ENCODE assay signal across 9 cellular contexts in genomic region chr21:45406801-45407628, GRCh38. TPM values are rescaled to one million over a fixed set of nuclear protein-coding genes. Genes with fewer than 3 reads are reported as not detected.
DNase-seq lines count a peak whose midpoint lies in the region; ATAC-seq, FAIRE-seq and TF ChIP-seq lines count a peak whose summit lies in the region.
"Had no signal": no experiment of that assay in that cellular context is flagged by ENCODE, and none has a peak within 500 bp of the region (broad histone marks: within the 10 kb centered on the region; RNA-seq: fewer than 3 reads in every experiment).

No MANE protein-coding gene starts in this region.

- peaks cover 59% of the 10 kb centered on the region for H3K79me2 ChIP-seq in HepG2 (ENCODE audit: insufficient read depth, low read length)

- no peak overlapping the region for H2AFZ ChIP-seq in HepG2 (ENCODE audit: low read length)

- 35% methylated on average over 16 of the region's 17 CpGs for WGBS in HepG2 (ENCODE audit: low lambda C conversion rate)

- no peak for TF ChIP-seq EP300 in HepG2 (IDR thresholded peaks at IDR 0.05; ENCODE audit: low read depth in 2 of 2, low read length in 2 of 2)
- TF ChIP-seq EP300 in HepG2 (CRISPR knock-in tag; IDR thresholded peaks at IDR 0.05; ENCODE audit: borderline replicate concordance): no peak

- DNase-seq in activated CD4-positive, alpha-beta T cell treated with anti-CD3 and anti-CD28 coated beads, Interleukin-2, amount 10 ng/mL, durations not matched to agents 7 days and 5 days: no peak
- no peak for DNase-seq in activated CD4-positive, alpha-beta T cell treated with anti-CD3 and anti-CD28 coated beads, Interleukin-2, amount 50 U/mL, for 1 hour
- DNase-seq in HepG2 (ENCODE audit: low spot score) (peak; percentile 51), tibial artery (peak in 1 of 2 donors; percentile 72), NCI-H146 treated with DMSO at 0.1 percent for 48 hours (lab: John Stamatoyannopoulos, UW; ENCODE audit: unreplicated experiment) (no peak), GM19240 (ENCODE audit: insufficient read length, low spot score) (no peak), NCI-H1436 treated with DMSO at 0.1 percent for 48 hours (lab: John Stamatoyannopoulos, UW) (no peak)
- DNase-seq: Kasumi-1 had no signal

- no peak for TF ChIP-seq RAD21 in HepG2 (CRISPR knock-in tag; IDR thresholded peaks at IDR 0.05)

- H3K9me3 ChIP-seq in HepG2 (ENCODE audit: low read length): no peaks in the 10 kb centered on the region
- H3K9me3 ChIP-seq in tibial artery: no peaks in the 10 kb centered on the region

- H3K9me3 Mint-ChIP-seq in activated CD4-positive, alpha-beta T cell treated with anti-CD3 and anti-CD28 coated beads, Interleukin-2, amount 10 ng/mL, durations not matched to agents 7 days and 5 days: no peaks in the 10 kb centered on the region

- POLR2A ChIA-PET in activated CD4-positive, alpha-beta T cell treated with anti-CD3 and anti-CD28 coated beads, Interleukin-2, amount 10 ng/mL, durations not matched to agents 7 days and 5 days (lab: Charles Lee): no interaction called here
- POLR2A ChIA-PET in HepG2 (lab: Yijun Ruan, JAX): interaction anchor here (0.9 to 8.9 kb wide), 7 partner anchors 17 to 98 kb away, joined by 4 to 210 read pairs (median 6); no protein-coding TSS in a partner anchor

- no peak; a peak in 1 of 4 replicates for TF ChIP-seq POLR2A in HepG2 (IDR thresholded peaks at IDR 0.05; ENCODE audit: insufficient read depth in 1 of 2, low read depth in 2 of 2, low read length in 2 of 2)

- H3K4me3 ChIP-seq in HepG2 (replicated peaks in 1 of 3; ENCODE audit: insufficient read depth in 1 of 3, low read depth in 2 of 3, low read length in 3 of 3) (peak overlapping the region; percentile 78 to 79 (median 79)), tibial artery (peak overlapping the region; percentile 74 to 79)

- peak overlapping the region; percentile 11 for H3K4me3 Mint-ChIP-seq in activated CD4-positive, alpha-beta T cell treated with anti-CD3 and anti-CD28 coated beads, Interleukin-2, amount 10 ng/mL, durations not matched to agents 7 days and 5 days

- H3K4me1 ChIP-seq in HepG2 (ENCODE audit: insufficient read depth, low read length) (peaks cover 66% of the 10 kb centered on the region), tibial artery (peaks cover 0 to 70% (median 61%) of the 10 kb centered on the region in 4 donors)

- peaks cover 38% of the 10 kb centered on the region for H3K27me3 Mint-ChIP-seq in activated CD4-positive, alpha-beta T cell treated with anti-CD3 and anti-CD28 coated beads, Interleukin-2, amount 10 ng/mL, durations not matched to agents 7 days and 5 days

- intact Hi-C loops in HepG2 (cut with micrococcal nuclease; ENCODE audit: unreplicated experiment): loop anchor here (2.0 to 10.0 kb wide), 3 partner anchors 26 to 112 kb away; no protein-coding TSS in a partner anchor
- intact Hi-C loops in tibial artery (cut with DNase I; ENCODE audit: low total_unique reads): loop anchor here (10.0 kb wide), 1 partner anchor 112 kb away; no protein-coding TSS in a partner anchor

- peaks cover 21% of the 10 kb centered on the region for H4K20me1 ChIP-seq in HepG2 (ENCODE audit: insufficient read depth, low read length)

- peaks cover 1% of the 10 kb centered on the region for H3K36me3 Mint-ChIP-seq in activated CD4-positive, alpha-beta T cell treated with anti-CD3 and anti-CD28 coated beads, Interleukin-2, amount 10 ng/mL, durations not matched to agents 7 days and 5 days (ENCODE audit: low read depth)

- in situ Hi-C loops in HepG2 (cut with HindIII; ENCODE audit: extremely low pct_ligation_motif_present, low pct_unique_long_range_greater_than_20kb): no loop called here

- H3K4me2 ChIP-seq in HepG2 (ENCODE audit: low read depth, low read length): peak overlapping the region; percentile 86

- no peak for ATAC-seq in HepG2

- H3K27ac Mint-ChIP-seq in activated CD4-positive, alpha-beta T cell treated with anti-CD3 and anti-CD28 coated beads, Interleukin-2, amount 10 ng/mL, durations not matched to agents 7 days and 5 days: peak overlapping the region; percentile 38

- peak overlapping the region; percentile 88 for H3K9ac ChIP-seq in HepG2 (ENCODE audit: insufficient read depth, low read depth, low read length)

- TF ChIP-seq CTCF in HepG2 (CRISPR knock-in tag; IDR thresholded peaks at IDR 0.05) (peak; percentile 30; the same call in 1 of the 2 replicates), tibial artery (IDR thresholded peaks at IDR 0.05) (no peak)

- FAIRE-seq in HepG2 (lab: Jason Lieb, UNC): peak; percentile 49

- BruUV-seq in HepG2 (replicated peaks; lab: Mats Ljungman, UMichigan): TSS peak; percentile 65

- no peaks in the 10 kb centered on the region; a peak in 1 of 5 replicates for H3K36me3 ChIP-seq in HepG2 (replicated peaks in 1 of 2; ENCODE audit: control insufficient read depth in 1 of 2, insufficient read depth in 2 of 2, low read length in 2 of 2)
- H3K36me3 ChIP-seq in tibial artery: peaks cover 0 to 4% (median 0%) of the 10 kb centered on the region in 3 donors

- H3K27me3 ChIP-seq in HepG2 (ENCODE audit: control insufficient read depth in 1 of 2, insufficient read depth in 2 of 2, low read length in 2 of 2) (peaks cover 7 to 24% of the 10 kb centered on the region in 2 experiments; a peak in 4 of 5 replicates), tibial artery (no peaks in the 10 kb centered on the region)

- CTCF ChIA-PET in activated CD4-positive, alpha-beta T cell treated with anti-CD3 and anti-CD28 coated beads, Interleukin-2, amount 10 ng/mL, durations not matched to agents 7 days and 5 days (lab: Charles Lee): no interaction called here
- CTCF ChIA-PET in HepG2 (lab: Yijun Ruan, JAX; ENCODE audit: low intra/inter-chr PET ratio, low total read pairs): no interaction called here

- H3K4me1 Mint-ChIP-seq in activated CD4-positive, alpha-beta T cell treated with anti-CD3 and anti-CD28 coated beads, Interleukin-2, amount 10 ng/mL, durations not matched to agents 7 days and 5 days: peaks cover 7% of the 10 kb centered on the region

- H3K27ac ChIP-seq in cingulate gyrus (ENCODE audit: low read depth, low read length) (peak overlapping the region; percentile 29), HepG2 (ENCODE audit: extremely low read length, insufficient read depth, low read length) (peak overlapping the region; percentile 80), tibial artery (peak overlapping the region; percentile 91 to 98)

TF ChIP-seq in HepG2, 621 proteins besides CTCF, POLR2A, EP300 and RAD21 (continues in another document):
- TF ChIP-seq ZNF580 (CRISPR knock-in tag; IDR thresholded peaks at IDR 0.05; ENCODE audit: borderline replicate concordance, low read depth): 0 out of 2 replicates have a peak, but pooled peaks have one; percentile 45
- TF ChIP-seq ZNF281 (CRISPR knock-in tag; IDR thresholded peaks at IDR 0.05; ENCODE audit: borderline replicate concordance): peak; percentile 66; the same call in 1 of the 2 replicates
- TF ChIP-seq ZBTB7B (CRISPR knock-in tag; IDR thresholded peaks at IDR 0.05): 0 out of 2 replicates have a peak, but pooled peaks have one; percentile 56

RNA-seq across cellular contexts. Expression of gene COL18A1, which starts 2.0 kb away (rescaled TPM):
- total RNA-seq in activated CD4-positive, alpha-beta T cell treated with anti-CD3 and anti-CD28 coated beads, Interleukin-2, amount 10 ng/mL, durations not matched to agents 7 days and 5 days: 1 to 10 TPM; 2.8 to 3.1 TPM
- 21.2 and 102 TPM in 2 replicates for total RNA-seq in HepG2 (2016; rRNA removed; fragmentation: Illumina TruSeq; extraction: Trizol)
- 5.5 and 5.6 TPM in 2 replicates for total RNA-seq in HepG2 (2016; cell fraction: cytosol; rRNA removed; fragmentation: Illumina TruSeq; extraction: Trizol; ENCODE audit: low read depth)
- 18.4 and 106 TPM in 2 replicates for total RNA-seq in HepG2 (2016; cell fraction: insoluble cytoplasmic fraction; rRNA removed; fragmentation: Illumina TruSeq; extraction: Trizol)
- total RNA-seq in HepG2 (2016; cell fraction: membrane; rRNA removed; fragmentation: Illumina TruSeq; extraction: Trizol): 10.8 and 11.6 TPM in 2 replicates
- total RNA-seq in HepG2 (2016; cell fraction: nucleus; rRNA removed; fragmentation: Illumina TruSeq; extraction: Trizol): 122 and 150 TPM in 2 replicates
- polyA plus RNA-seq in HepG2 (2011; rRNA removed): 79.0 and 128 TPM in 2 replicates
- 51.6 and 89.8 TPM in 2 replicates for polyA plus RNA-seq in HepG2 (2011; cell fraction: cytosol; rRNA removed)
- 1,622 and 2,194 TPM in 2 replicates for polyA plus RNA-seq in HepG2 (2011; cell fraction: nucleus; rRNA removed)
- 59.0 and 129 TPM in 2 replicates for polyA plus RNA-seq in HepG2 (2012)
- polyA plus RNA-seq in HepG2 (2016; cell fraction: cytosol; fragmentation: Illumina TruSeq; extraction: Trizol; ENCODE audit: low read depth): 4.3 and 4.4 TPM in 2 replicates
- polyA plus RNA-seq in HepG2 (2016; cell fraction: insoluble cytoplasmic fraction; fragmentation: Illumina TruSeq; extraction: Trizol; ENCODE audit: low read depth): 20.7 and 26.9 TPM in 2 replicates
- 5.0 and 6.2 TPM in 2 replicates for polyA plus RNA-seq in HepG2 (2016; cell fraction: membrane; fragmentation: Illumina TruSeq; extraction: Trizol; ENCODE audit: low read depth)
- polyA plus RNA-seq in HepG2 (2016; cell fraction: nucleus; fragmentation: Illumina TruSeq; extraction: Trizol; ENCODE audit: insufficient read depth, low read depth): 308 and 331 TPM in 2 replicates
- 0.09 and 44.3 TPM in 2 replicates for polyA minus RNA-seq in HepG2 (2011; rRNA and poly(A)+ RNA removed; ENCODE audit: low replicate concordance)
- polyA minus RNA-seq in HepG2 (2011; cell fraction: cytosol; rRNA and poly(A)+ RNA removed): 36.9 and 37.7 TPM in 2 replicates
- polyA minus RNA-seq in HepG2 (2011; cell fraction: nucleus; rRNA and poly(A)+ RNA removed): 46.7 and 51.1 TPM in 2 replicates

Comparison
In these comparisons a context has a peak if more than half of its experiments do, and no peak if none do; other contexts are left out.
1. H3K27ac ChIP-seq: peak in every context shown above with its lines; median percentile 94 in tibial artery; 80 in HepG2; 29 in cingulate gyrus.